In genomic region chr2:165967746-165968145, GRCh38 we compare ENCODE assay signal across 34 cellular contexts.
"Had no signal": no experiment of that assay in that cellular context is flagged by ENCODE, and none has a peak within 500 bp of the region (broad histone marks: within the 10 kb centered on the region; RNA-seq: fewer than 3 reads in every experiment).

No MANE protein-coding gene starts in this region.

- H3K9me3 ChIP-seq: MG63 had no signal

- H3K4me3 ChIP-seq: MG63 had no signal

- H3K27me3 ChIP-seq: MG63 had no signal

- DNase-seq: Karpas-422, Kasumi-1, MG63, MM.1S, MV-4-11, NCI-H1048, NCI-H1092, NCI-H1092 treated with DMSO at 0.1 percent for 48 hours, NCI-H1105, NCI-H1105 treated with DMSO at 0.1 percent for 48 hours, NCI-H1417, NCI-H1417 treated with DMSO at 0.1 percent for 48 hours, NCI-H1436, NCI-H1436 treated with DMSO at 0.1 percent for 48 hours, NCI-H146, NCI-H1694, NCI-H1694 treated with DMSO at 0.1 percent for 48 hours, NCI-H187, NCI-H187 treated with DMSO at 0.1 percent for 48 hours, NCI-H1930, NCI-H2029, NCI-H2029 treated with DMSO at 0.1 percent for 48 hours, NCI-H2081, NCI-H2081 treated with DMSO at 0.1 percent for 48 hours, NCI-H2107, NCI-H2171, NCI-H2171 treated with DMSO at 0.1 percent for 48 hours, NCI-H2227 treated with DMSO at 0.1 percent for 48 hours, NCI-H226, NCI-H345, NCI-H446, NCI-H446 treated with DMSO at 0.1 percent for 48 hours, NCI-H510A, NCI-H510A treated with DMSO at 0.1 percent for 48 hours had no signal

- H3K36me3 ChIP-seq: MG63 had no signal
